In the genomic region with DNA sequence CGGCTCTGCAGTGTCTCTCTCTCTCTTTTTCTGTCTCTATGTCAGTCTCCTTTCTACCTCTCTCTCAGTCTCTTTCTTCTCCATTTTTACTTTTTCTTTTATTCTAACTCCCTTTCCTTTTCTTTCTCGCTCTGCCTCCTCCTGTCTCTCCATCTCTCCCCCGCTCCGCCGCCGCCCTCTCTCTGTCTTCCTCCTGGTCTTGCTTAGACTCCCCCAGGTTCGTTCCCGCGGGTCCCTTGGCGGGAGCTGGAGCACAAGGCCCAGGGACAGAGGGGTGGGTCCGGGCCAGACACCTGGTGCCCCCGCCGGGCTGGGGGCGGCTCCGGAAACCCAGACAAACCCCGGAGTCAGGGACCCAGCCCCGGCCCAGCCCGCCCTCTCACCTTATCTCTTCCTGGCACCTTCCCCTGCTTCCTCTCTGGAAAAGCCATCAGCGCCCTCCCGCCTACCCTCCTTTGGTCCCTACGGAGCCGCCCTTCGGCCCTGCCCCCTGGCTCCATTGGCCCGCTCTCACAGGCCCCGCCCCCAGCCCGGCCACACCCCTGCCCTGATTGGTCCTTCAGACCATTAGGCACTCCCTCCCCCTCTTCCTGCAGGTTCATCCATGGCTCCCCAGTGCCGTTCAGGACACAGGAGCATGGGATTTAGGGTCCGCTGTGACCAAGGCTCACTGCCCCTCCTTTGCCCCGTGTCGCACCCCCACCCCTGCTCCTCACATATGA, we compare ENCODE assay signal across 8 cellular contexts. TPM values are rescaled to one million over a fixed set of nuclear protein-coding genes. Genes with fewer than 3 reads are reported as not detected.
DNase-seq lines count a peak whose midpoint lies in the region; ATAC-seq lines count a peak whose summit lies in the region.

No MANE protein-coding gene starts in this region.

- no peaks in the 10 kb centered on the region for H3K9me3 ChIP-seq in CD4-positive, alpha-beta memory T cell (ENCODE audit: control insufficient read depth in 1 of 2, low read length in 2 of 2)

- peaks cover 7% of the 10 kb centered on the region for H3K4me1 ChIP-seq in CD4-positive, alpha-beta memory T cell (ENCODE audit: insufficient read depth, low read length)

- peak overlapping the region; percentile 40 to 79 (median 64) for H3K4me3 Mint-ChIP-seq in CD4-positive, alpha-beta memory T cell
- H3K4me3 Mint-ChIP-seq in activated T-helper 2 cell treated with anti-CD3 and anti-CD28 coated beads, Interferon-gamma antibody, Interleukin-2, Interleukin-4, amounts not matched to agents 10 μg/mL and 5 μg/mL and 100 μg/mL, durations not matched to agents 14 hours and 24 hours and 36 hours (ENCODE audit: low read depth), result peak overlapping the region; percentile 83

- ATAC-seq in Right ventricle myocardium superior (ENCODE audit: poor library complexity), result peak; percentile 79
- ATAC-seq in HG03520 (IDR thresholded peaks at IDR 0.05; ENCODE audit: unreplicated experiment), result no peak
- no peak for ATAC-seq in GM19397 (IDR thresholded peaks at IDR 0.05; ENCODE audit: unreplicated experiment)

- H3K27me3 Mint-ChIP-seq in CD4-positive, alpha-beta memory T cell, result peaks cover 25 to 30% of the 10 kb centered on the region in 2 donors
- peaks cover 4% of the 10 kb centered on the region for H3K27me3 Mint-ChIP-seq in activated T-helper 2 cell treated with anti-CD3 and anti-CD28 coated beads, Interferon-gamma antibody, Interleukin-2, Interleukin-4, amounts not matched to agents 10 μg/mL and 5 μg/mL and 100 μg/mL, durations not matched to agents 14 hours and 24 hours and 36 hours (ENCODE audit: low read depth)

- H3K9me3 Mint-ChIP-seq in CD4-positive, alpha-beta memory T cell, result peaks cover 0 to 2% (median 0%) of the 10 kb centered on the region in 8 donors
- H3K9me3 Mint-ChIP-seq in activated T-helper 2 cell treated with anti-CD3 and anti-CD28 coated beads, Interferon-gamma antibody, Interleukin-2, Interleukin-4, amounts not matched to agents 10 μg/mL and 5 μg/mL and 100 μg/mL, durations not matched to agents 14 hours and 24 hours and 36 hours, result no peaks in the 10 kb centered on the region

- H3K27me3 ChIP-seq in CD4-positive, alpha-beta memory T cell (ENCODE audit: insufficient read depth, low read length), result no peaks in the 10 kb centered on the region

- H3K27ac ChIP-seq in CD4-positive, alpha-beta memory T cell (ENCODE audit: low read depth, low read length), result no peak overlapping the region

- no peak for DNase-seq in CD4-positive, alpha-beta memory T cell
- DNase-seq in NCI-H1930 (lab: John Stamatoyannopoulos, UW) (peak; percentile 50 to 61), Right ventricle myocardium superior (peak; percentile 86), posterior cingulate gyrus (peak in 8 of 10 donors; percentile 22 to 97 (median 66)), AG08395 (ENCODE audit: low spot score) (no peak)
- peak; percentile 43 for DNase-seq in activated T-helper 2 cell treated with anti-CD3 and anti-CD28 coated beads, Interferon-gamma antibody, Interleukin-2, Interleukin-4, amounts not matched to agents 10 μg/mL and 5 μg/mL and 100 μg/mL, durations not matched to agents 14 hours and 24 hours and 36 hours (ENCODE audit: low spot score)

- POLR2A ChIA-PET in CD4-positive, alpha-beta memory T cell (lab: Charles Lee; ENCODE audit: partially characterized antibody), result no interaction called here

- no peaks in the 10 kb centered on the region for H3K36me3 ChIP-seq in CD4-positive, alpha-beta memory T cell (ENCODE audit: insufficient read depth, low read length)

- CTCF ChIA-PET in CD4-positive, alpha-beta memory T cell (lab: Charles Lee; ENCODE audit: partially characterized antibody), result interaction anchor here (1.3 kb wide), 1 partner anchor 14 kb away, joined by 3 read pairs; no protein-coding TSS in a partner anchor

- intact Hi-C loops in CD4-positive, alpha-beta memory T cell (cut with micrococcal nuclease), result no loop called here
- intact Hi-C loops in activated T-helper 2 cell treated with anti-CD3 and anti-CD28 coated beads, Interferon-gamma antibody, Interleukin-2, Interleukin-4, amounts not matched to agents 10 μg/mL and 5 μg/mL and 100 μg/mL, durations not matched to agents 14 hours and 24 hours and 36 hours (cut with micrococcal nuclease), result no loop called here
- intact Hi-C loops in Right ventricle myocardium superior (cut with DNase I) (no loop called here), posterior cingulate gyrus (cut with DNase I) (no loop called here)

- H3K27ac Mint-ChIP-seq in CD4-positive, alpha-beta memory T cell, result peak overlapping the region in 1 of 7 donors; percentile 13
- H3K27ac Mint-ChIP-seq in activated T-helper 2 cell treated with anti-CD3 and anti-CD28 coated beads, Interferon-gamma antibody, Interleukin-2, Interleukin-4, amounts not matched to agents 10 μg/mL and 5 μg/mL and 100 μg/mL, durations not matched to agents 14 hours and 24 hours and 36 hours, result peak overlapping the region; percentile 60

- H3K4me1 Mint-ChIP-seq in CD4-positive, alpha-beta memory T cell, result peaks cover 9 to 16% (median 10%) of the 10 kb centered on the region in 4 donors
- peaks cover 14% of the 10 kb centered on the region for H3K4me1 Mint-ChIP-seq in activated T-helper 2 cell treated with anti-CD3 and anti-CD28 coated beads, Interferon-gamma antibody, Interleukin-2, Interleukin-4, amounts not matched to agents 10 μg/mL and 5 μg/mL and 100 μg/mL, durations not matched to agents 14 hours and 24 hours and 36 hours (ENCODE audit: low read depth)

- H3K36me3 Mint-ChIP-seq in CD4-positive, alpha-beta memory T cell, result no peaks in the 10 kb centered on the region
- no peaks in the 10 kb centered on the region for H3K36me3 Mint-ChIP-seq in activated T-helper 2 cell treated with anti-CD3 and anti-CD28 coated beads, Interferon-gamma antibody, Interleukin-2, Interleukin-4, amounts not matched to agents 10 μg/mL and 5 μg/mL and 100 μg/mL, durations not matched to agents 14 hours and 24 hours and 36 hours (ENCODE audit: low read depth)

- no peak overlapping the region for H3K4me3 ChIP-seq in CD4-positive, alpha-beta memory T cell (ENCODE audit: low read length in 2 of 2)

RNA-seq across cellular contexts. Expression of a gene that starts 15.4 kb away (rescaled TPM):
- 100 to 1,000 TPM; 863 to 875 TPM for total RNA-seq in CD4-positive, alpha-beta memory T cell
- 100 to 1,000 TPM; 156 to 225 TPM for polyA plus RNA-seq in CD4-positive, alpha-beta memory T cell
- total RNA-seq in activated T-helper 2 cell treated with anti-CD3 and anti-CD28 coated beads, Interferon-gamma antibody, Interleukin-2, Interleukin-4, amounts not matched to agents 10 μg/mL and 5 μg/mL and 100 μg/mL, durations not matched to agents 14 hours and 24 hours and 36 hours, result 266 and 269 TPM in 2 replicates
- total RNA-seq in Right ventricle myocardium superior, result 153 TPM

RNA-seq across cellular contexts. Expression of a gene that starts 16.7 kb away (rescaled TPM):
- not detected for total RNA-seq in CD4-positive, alpha-beta memory T cell
- not detected for polyA plus RNA-seq in CD4-positive, alpha-beta memory T cell
- total RNA-seq in activated T-helper 2 cell treated with anti-CD3 and anti-CD28 coated beads, Interferon-gamma antibody, Interleukin-2, Interleukin-4, amounts not matched to agents 10 μg/mL and 5 μg/mL and 100 μg/mL, durations not matched to agents 14 hours and 24 hours and 36 hours, result 1.4 TPM in 2 replicates
- total RNA-seq in Right ventricle myocardium superior, result 45.2 TPM

RNA-seq across cellular contexts. Expression of a gene that starts 48.5 kb away (rescaled TPM):
- 100 to 1,000 TPM; 116 to 122 TPM for total RNA-seq in CD4-positive, alpha-beta memory T cell
- polyA plus RNA-seq in CD4-positive, alpha-beta memory T cell, result 100 to 1,000 TPM; 350 to 352 TPM
- 89.0 and 98.3 TPM in 2 replicates for total RNA-seq in activated T-helper 2 cell treated with anti-CD3 and anti-CD28 coated beads, Interferon-gamma antibody, Interleukin-2, Interleukin-4, amounts not matched to agents 10 μg/mL and 5 μg/mL and 100 μg/mL, durations not matched to agents 14 hours and 24 hours and 36 hours
- 1,241 TPM for total RNA-seq in Right ventricle myocardium superior

Comparison
In these comparisons a context has a peak if more than half of its experiments do, and no peak if none do; other contexts are left out.
1. DNase-seq: peak in NCI-H1930 (2 of 2), activated T-helper 2 cell treated with anti-CD3 and anti-CD28 coated beads, Interferon-gamma antibody, Interleukin-2, Interleukin-4, amounts not matched to agents 10 μg/mL and 5 μg/mL and 100 μg/mL, durations not matched to agents 14 hours and 24 hours and 36 hours (single experiment), Right ventricle myocardium superior (single experiment) and posterior cingulate gyrus (8 of 10); none in CD4-positive, alpha-beta memory T cell (0 of 5) and AG08395 (single experiment).
2. RNA of a gene that starts 16.7 kb away (total RNA-seq): 45.2 TPM in Right ventricle myocardium superior (single experiment); 1.4 TPM in activated T-helper 2 cell treated with anti-CD3 and anti-CD28 coated beads, Interferon-gamma antibody, Interleukin-2, Interleukin-4, amounts not matched to agents 10 μg/mL and 5 μg/mL and 100 μg/mL, durations not matched to agents 14 hours and 24 hours and 36 hours and not detected in CD4-positive, alpha-beta memory T cell; every median in the first group is over 10 times any median in the second.
3. RNA of a gene that starts 48.5 kb away (total RNA-seq): 1,241 TPM in Right ventricle myocardium superior (single experiment); 116 to 122 TPM in CD4-positive, alpha-beta memory T cell and 89.0 to 98.3 TPM in activated T-helper 2 cell treated with anti-CD3 and anti-CD28 coated beads, Interferon-gamma antibody, Interleukin-2, Interleukin-4, amounts not matched to agents 10 μg/mL and 5 μg/mL and 100 μg/mL, durations not matched to agents 14 hours and 24 hours and 36 hours; every median in the first group is over 10 times any median in the second.